In genomic region chr13:42039946-42040729, GRCh38 we compare ENCODE assay signal across 8 cellular contexts. TPM values are rescaled to one million over a fixed set of nuclear protein-coding genes. Genes with fewer than 3 reads are reported as not detected.
DNase-seq lines count a peak whose midpoint lies in the region; ATAC-seq and TF ChIP-seq lines count a peak whose summit lies in the region.

No MANE protein-coding gene starts in this region.

- H3K4me1 ChIP-seq in neural progenitor cell: peaks cover 12% of the 10 kb centered on the region
- H3K4me1 ChIP-seq in stomach smooth muscle (ENCODE audit: control insufficient read depth, insufficient read depth, low read length): peaks cover 14% of the 10 kb centered on the region

- H3K36me3 ChIP-seq in neural progenitor cell: no peaks in the 10 kb centered on the region
- no peaks in the 10 kb centered on the region for H3K36me3 ChIP-seq in stomach smooth muscle (ENCODE audit: control insufficient read depth in 2 of 2, insufficient read depth in 2 of 2, low read length in 2 of 2)

- H3K4me1 Mint-ChIP-seq in neural progenitor cell: peaks cover 15% of the 10 kb centered on the region

- peak overlapping the region; percentile 93 for H3K27ac Mint-ChIP-seq in neural progenitor cell

- peaks cover 63% of the 10 kb centered on the region for H3K27me3 ChIP-seq in neural progenitor cell
- no peaks in the 10 kb centered on the region for H3K27me3 ChIP-seq in stomach smooth muscle (ENCODE audit: control insufficient read depth in 1 of 2, insufficient read depth in 2 of 2, low read length in 2 of 2)

- peak overlapping the region; percentile 17 for H2AFZ ChIP-seq in neural progenitor cell (replicated peaks)

- peaks cover 26% of the 10 kb centered on the region for H3F3A ChIP-seq in neural progenitor cell (ENCODE audit: low read depth)

- H3K9me3 Mint-ChIP-seq in neural progenitor cell: peaks cover 15% of the 10 kb centered on the region

- H3K9me3 ChIP-seq in neural progenitor cell (ENCODE audit: low read depth) (peaks cover 7% of the 10 kb centered on the region), stomach smooth muscle (ENCODE audit: control insufficient read depth in 2 of 2, low read length in 2 of 2) (no peaks in the 10 kb centered on the region)

- H4K20me1 ChIP-seq in neural progenitor cell (ENCODE audit: low read depth): peaks cover 29% of the 10 kb centered on the region

- H3K79me2 ChIP-seq in neural progenitor cell (ENCODE audit: low read depth): peaks cover 40% of the 10 kb centered on the region

- ATAC-seq in GM21526 (IDR thresholded peaks at IDR 0.05; ENCODE audit: low FRiP score, unreplicated experiment): peak; percentile 50

- peak overlapping the region; percentile 69 for H3K4me3 ChIP-seq in foreskin fibroblast (ENCODE audit: low read depth in 1 of 2, low read length in 2 of 2)
- H3K4me3 ChIP-seq in neural progenitor cell: peak overlapping the region; percentile 88
- peak overlapping the region; percentile 82 to 86 for H3K4me3 ChIP-seq in stomach smooth muscle (ENCODE audit: low read length in 2 of 2)

- peak overlapping the region; percentile 87 for H3K4me3 Mint-ChIP-seq in neural progenitor cell

- TF ChIP-seq CTCF in foreskin fibroblast (IDR thresholded peaks at IDR 0.05; ENCODE audit: low read depth, low read length) (no peak), neural progenitor cell (IDR thresholded peaks at IDR 0.05) (no peak)

- peak overlapping the region; percentile 76 for H3K4me2 ChIP-seq in neural progenitor cell

- H3K36me3 Mint-ChIP-seq in neural progenitor cell: no peaks in the 10 kb centered on the region

- H3K9ac ChIP-seq in neural progenitor cell (no peak overlapping the region), stomach smooth muscle (ENCODE audit: low read length in 2 of 2) (peak overlapping the region; percentile 84)

- H3K27ac ChIP-seq in neural progenitor cell (no peak overlapping the region), stomach smooth muscle (ENCODE audit: low read length) (peak overlapping the region; percentile 95)

- peaks cover 24% of the 10 kb centered on the region for H3K27me3 Mint-ChIP-seq in neural progenitor cell (ENCODE audit: insufficient read depth, low read depth)

- DNase-seq in DMS53 treated with DMSO at 0.1 percent for 48 hours (lab: John Stamatoyannopoulos, UW; ENCODE audit: unreplicated experiment) (peak; percentile 44), HuH-7 (ENCODE audit: low spot score) (peak; percentile 92), RPMI8226 (peak; percentile 90), activated gamma-delta T cell (lab: John Stamatoyannopoulos, UW) (peak; percentile 77), foreskin fibroblast (peak; percentile 82 to 95), neural progenitor cell (ENCODE audit: low spot score) (peak; percentile 87)

RNA-seq across cellular contexts. Expression of gene DGKH, which starts 8.3 kb away (rescaled TPM):
- total RNA-seq in neural progenitor cell (ENCODE audit: low replicate concordance): 8.4 and 12.1 TPM in 2 replicates
